ENCODE assay signal across 19 cellular contexts in genomic region chr4:142925161-142925560, GRCh38.
"Had no signal": no experiment of that assay in that cellular context is flagged by ENCODE, and none has a peak within 500 bp of the region (broad histone marks: within the 10 kb centered on the region; RNA-seq: fewer than 3 reads in every experiment).

No MANE protein-coding gene starts in this region.

- H3K4me3 Mint-ChIP-seq: activated CD4-positive, alpha-beta memory T cell treated with anti-CD3 and anti-CD28 coated beads for 36 hours; activated CD4-positive, alpha-beta T cell treated with anti-CD3 and anti-CD28 coated beads for 36 hours; effector memory CD8-positive, alpha-beta T cell; immature natural killer cell; natural killer cell treated with Interleukin-12 subunit alpha and Interleukin-12 subunit beta and Interleukin-15 and Interleukin-18, amount 100 ng/mL, for 72 hours; T-helper 2 cell treated with Interferon-gamma antibody and Interleukin-4, amounts not matched to agents 5 μg/mL and 100 μg/mL, for 36 hours; WTC11 had no signal

- H3K4me1 ChIP-seq: parathyroid adenoma, suprapubic skin had no signal

- H3K27me3 ChIP-seq: neutrophil, suprapubic skin, vagina had no signal

- H3K27ac Mint-ChIP-seq: activated CD4-positive, alpha-beta memory T cell treated with anti-CD3 and anti-CD28 coated beads for 36 hours; activated CD4-positive, alpha-beta T cell treated with anti-CD3 and anti-CD28 coated beads for 36 hours; effector memory CD8-positive, alpha-beta T cell; immature natural killer cell; natural killer cell treated with Interleukin-12 subunit alpha and Interleukin-12 subunit beta and Interleukin-15 and Interleukin-18, amount 100 ng/mL, for 72 hours; T-helper 2 cell treated with Interferon-gamma antibody and Interleukin-4, amounts not matched to agents 5 μg/mL and 100 μg/mL, for 36 hours; WTC11 had no signal

- DNase-seq: activated CD4-positive, alpha-beta memory T cell treated with anti-CD3 and anti-CD28 coated beads for 36 hours; activated CD4-positive, alpha-beta T cell treated with anti-CD3 and anti-CD28 coated beads for 36 hours; activated naive CD4-positive, alpha-beta T cell treated with Interleukin-2 at 50 U/mL for 16 hours; dermis blood vessel endothelial cell; effector memory CD8-positive, alpha-beta T cell; immature natural killer cell; left cardiac atrium; stimulated activated CD8-positive, alpha-beta memory T cell treated with anti-CD3 and anti-CD28 coated beads, Interleukin-4, amount 100 ng/mL, for 48 hours; stimulated activated naive CD4-positive, alpha-beta T cell; trophoblast cell had no signal

- H2AFZ ChIP-seq: parathyroid adenoma had no signal

- H3K4me3 ChIP-seq: SK-N-MC, suprapubic skin, vagina had no signal

- H3K27me3 Mint-ChIP-seq: natural killer cell treated with Interleukin-12 subunit alpha and Interleukin-12 subunit beta and Interleukin-15 and Interleukin-18, amount 100 ng/mL, for 72 hours had no signal

- FAIRE-seq: TTC549 had no signal

- ATAC-seq: activated CD4-positive, alpha-beta T cell treated with anti-CD3 and anti-CD28 coated beads for 36 hours; effector memory CD8-positive, alpha-beta T cell; left cardiac atrium; natural killer cell treated with Interleukin-12 subunit alpha and Interleukin-12 subunit beta and Interleukin-15 and Interleukin-18, amount 100 ng/mL, for 72 hours; WTC11 had no signal

- H3K36me3 ChIP-seq: neutrophil, suprapubic skin, vagina had no signal

- H3K4me1 Mint-ChIP-seq: activated CD4-positive, alpha-beta T cell treated with anti-CD3 and anti-CD28 coated beads for 36 hours; immature natural killer cell had no signal

- H3K36me3 Mint-ChIP-seq: activated CD4-positive, alpha-beta memory T cell treated with anti-CD3 and anti-CD28 coated beads for 36 hours; immature natural killer cell; WTC11 had no signal

- H3K9me3 Mint-ChIP-seq: activated CD4-positive, alpha-beta memory T cell treated with anti-CD3 and anti-CD28 coated beads for 36 hours; T-helper 2 cell treated with Interferon-gamma antibody and Interleukin-4, amounts not matched to agents 5 μg/mL and 100 μg/mL, for 36 hours; WTC11 had no signal

- H3K9ac ChIP-seq: parathyroid adenoma had no signal

- H3K79me2 ChIP-seq: parathyroid adenoma had no signal

- H3K9me3 ChIP-seq: neutrophil, suprapubic skin, vagina had no signal

- H3K27ac ChIP-seq: neutrophil, parathyroid adenoma, SK-N-MC, suprapubic skin, vagina had no signal
